Comparison of ENCODE assay signal across 14 cellular contexts in the genomic region with DNA sequence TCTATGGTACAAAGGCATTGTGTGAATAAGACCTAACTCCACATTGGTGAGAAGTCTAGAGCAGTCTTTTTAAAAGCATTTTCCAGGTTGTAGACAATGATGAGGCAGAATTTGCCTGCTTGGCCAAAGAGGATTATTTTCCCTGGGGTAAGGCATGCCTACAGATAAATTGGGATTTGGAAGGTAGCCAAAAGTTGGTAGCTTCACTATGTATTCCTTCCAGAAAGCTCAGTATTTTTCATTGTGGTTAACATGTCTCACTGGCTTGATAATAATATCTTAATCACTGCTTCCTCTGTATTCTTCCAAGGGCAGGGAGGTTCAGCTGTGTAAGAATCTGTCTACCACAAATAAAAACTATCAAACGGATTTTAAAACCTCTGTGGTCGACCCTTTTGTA.
DNase-seq lines count a peak whose midpoint lies in the region; ATAC-seq and TF ChIP-seq lines count a peak whose summit lies in the region.
"Had no signal": no experiment of that assay in that cellular context is flagged by ENCODE, and none has a peak within 500 bp of the region (broad histone marks: within the 10 kb centered on the region; RNA-seq: fewer than 3 reads in every experiment).

No MANE protein-coding gene starts in this region.

- H3K27ac ChIP-seq in SK-N-MC = peak overlapping the region; percentile 77
- H3K27ac ChIP-seq in foreskin keratinocyte = no peak overlapping the region
- H3K27ac ChIP-seq: A549, PC-9 had no signal

- ATAC-seq in foreskin keratinocyte = no peak
- no peak for ATAC-seq in HG03045 (IDR thresholded peaks at IDR 0.05; ENCODE audit: unreplicated experiment)
- ATAC-seq: A549 had no signal

- H3K36me3 ChIP-seq in SK-N-MC (ENCODE audit: insufficient read depth, low read length) = no peaks in the 10 kb centered on the region
- H3K36me3 ChIP-seq: HAP-1 had no signal

- DNase-seq in COR-L47 (lab: John Stamatoyannopoulos, UW) = peak; percentile 5
- peak; percentile 11 for DNase-seq in H4 (ENCODE audit: low spot score)
- peak; percentile 96 for DNase-seq in SK-N-MC (ENCODE audit: low read depth, low spot score)
- DNase-seq in foreskin keratinocyte = peak; percentile 17 to 60
- no peak for DNase-seq in posterior cingulate gyrus
- no peak for DNase-seq in NCI-H1417 (lab: John Stamatoyannopoulos, UW)
- DNase-seq: C1 segment of cervical spinal cord, DMS 273 treated with DMSO at 0.1 percent for 48 hours, NCI-H1048, NCI-H748 treated with DMSO at 0.1 percent for 48 hours, PC-9 had no signal

- peak overlapping the region; percentile 43 for H3K4me3 ChIP-seq in SK-N-MC
- H3K4me3 ChIP-seq: A549, HAP-1, PC-9 had no signal

- TF ChIP-seq CTCF in foreskin keratinocyte (conservative IDR thresholded peaks at IDR 0.05) = no peak

- intact Hi-C loops in posterior cingulate gyrus (cut with DNase I) = no loop called here

- H3K9ac ChIP-seq in SK-N-MC (ENCODE audit: insufficient read length) = no peak overlapping the region

- peaks cover 6% of the 10 kb centered on the region; the same call in 1 of the 2 replicates for H3K9me3 ChIP-seq in SK-N-MC (ENCODE audit: low read depth, low read length)
- H3K9me3 ChIP-seq: A549, HAP-1 had no signal

- H3K4me1 ChIP-seq in foreskin keratinocyte = no peaks in the 10 kb centered on the region
- H3K4me1 ChIP-seq: A549, HAP-1 had no signal

- no peaks in the 10 kb centered on the region for H3K27me3 ChIP-seq in foreskin keratinocyte

Comparison
In these comparisons a context has a peak if more than half of its experiments do, and no peak if none do; other contexts are left out.
1. DNase-seq: peak in COR-L47 (single experiment), H4 (single experiment), SK-N-MC (single experiment) and foreskin keratinocyte (2 of 2); none in posterior cingulate gyrus (0 of 10) and NCI-H1417 (0 of 3).